In the genomic region with DNA sequence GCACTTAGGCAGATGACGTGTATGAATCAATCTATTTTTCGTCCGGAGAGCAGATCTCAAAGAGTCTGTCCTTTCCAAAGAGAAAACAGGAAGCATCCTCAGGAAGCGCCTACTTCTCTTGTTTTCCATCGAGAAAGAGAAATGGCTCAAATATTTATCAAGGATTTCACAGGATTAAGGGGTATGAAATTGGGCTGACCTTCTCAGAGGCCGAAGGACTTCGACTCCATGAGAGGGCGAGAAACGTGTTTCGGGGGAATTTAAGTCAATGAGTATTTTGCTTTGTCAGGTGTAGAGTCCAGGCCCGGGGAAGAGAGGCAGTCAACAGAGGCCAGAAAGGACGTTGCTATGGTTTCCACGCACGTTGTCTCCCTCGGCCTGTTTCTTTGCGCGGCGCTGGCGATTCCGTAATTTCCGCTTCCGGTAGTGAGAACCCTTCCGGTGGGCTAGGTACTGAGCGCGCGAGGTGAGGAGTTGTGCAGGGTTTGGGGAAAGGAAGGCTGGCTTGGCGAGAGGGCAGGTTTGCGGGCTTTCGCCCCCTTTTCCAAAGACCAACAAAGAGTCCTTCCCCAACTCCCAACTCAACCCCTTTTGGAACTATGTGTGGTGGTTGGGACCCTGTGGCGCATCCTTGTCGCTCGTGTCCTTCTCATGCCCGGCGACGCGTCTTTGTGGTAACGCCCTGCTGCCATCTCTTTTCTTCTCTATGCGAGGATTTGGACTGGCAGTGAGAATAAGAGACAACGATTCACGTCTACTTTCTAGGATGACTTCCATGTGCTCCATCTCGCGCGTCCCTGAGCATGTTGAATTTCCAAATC, we compare ENCODE assay signal across 8 cellular contexts. TPM values are rescaled to one million over a fixed set of nuclear protein-coding genes. Genes with fewer than 3 reads are reported as not detected.
A peak's percentile ranks its signal among the peaks of the same experiment; 100 is the strongest.
DNase-seq lines count a peak whose midpoint lies in the region; ATAC-seq and TF ChIP-seq lines count a peak whose summit lies in the region.

A gene (plus strand): TSS at position 429 of the 821 bp plus-strand sequence. CDS start 506 bp downstream, outside the sequence.

- no peaks in the 10 kb centered on the region for H3K9me3 Mint-ChIP-seq in neural progenitor cell

- H3K4me3 ChIP-seq in SJSA1 (peak within 1 kb of the TSS; percentile 57), neural progenitor cell (peak within 1 kb of the TSS; percentile 95)

- H3K4me1 Mint-ChIP-seq in neural progenitor cell: peaks cover 23% of the 10 kb centered on the region

- H2AFZ ChIP-seq in neural progenitor cell (replicated peaks): peak within 1 kb of the TSS; percentile 92

- no peaks in the 10 kb centered on the region for H3K27me3 ChIP-seq in SJSA1 (replicated peaks)
- H3K27me3 ChIP-seq in foreskin keratinocyte: no peaks in the 10 kb centered on the region
- H3K27me3 ChIP-seq in neural progenitor cell: no peaks in the 10 kb centered on the region

- peak within 1 kb of the TSS; percentile 99 for H3K27ac Mint-ChIP-seq in neural progenitor cell

- H3K9me3 ChIP-seq in SJSA1 (replicated peaks): no peaks in the 10 kb centered on the region
- no peaks in the 10 kb centered on the region for H3K9me3 ChIP-seq in neural progenitor cell (ENCODE audit: low read depth)

- peaks cover 7% of the 10 kb centered on the region for H3K4me1 ChIP-seq in SJSA1 (replicated peaks)
- peaks cover 4% of the 10 kb centered on the region for H3K4me1 ChIP-seq in foreskin keratinocyte
- no peaks in the 10 kb centered on the region for H3K4me1 ChIP-seq in neural progenitor cell

- no peak for TF ChIP-seq CTCF in foreskin keratinocyte (conservative IDR thresholded peaks at IDR 0.05)
- no peak for TF ChIP-seq CTCF in neural progenitor cell (IDR thresholded peaks at IDR 0.05)

- H3K4me3 Mint-ChIP-seq in neural progenitor cell: peak within 1 kb of the TSS; percentile 95

- CTCF ChIA-PET in HEK293T (lab: Yijun Ruan, JAX): no interaction called here

- H3K79me2 ChIP-seq in neural progenitor cell (ENCODE audit: low read depth): peaks cover 42% of the 10 kb centered on the region

- no peaks in the 10 kb centered on the region for H3K27me3 Mint-ChIP-seq in neural progenitor cell (ENCODE audit: insufficient read depth, low read depth)

- peaks cover 19% of the 10 kb centered on the region for H3K36me3 Mint-ChIP-seq in neural progenitor cell

- peaks cover 2% of the 10 kb centered on the region for H4K20me1 ChIP-seq in neural progenitor cell (ENCODE audit: low read depth)

- POLR2A ChIA-PET in HEK293T (lab: Yijun Ruan, JAX): no interaction called here

- peak within 1 kb of the TSS; percentile 98 for H3K4me2 ChIP-seq in neural progenitor cell

- H3F3A ChIP-seq in neural progenitor cell (ENCODE audit: low read depth): peaks cover 19% of the 10 kb centered on the region

- peak within 1 kb of the TSS; percentile 88 for H3K27ac ChIP-seq in SJSA1
- H3K27ac ChIP-seq in foreskin keratinocyte: peak within 1 kb of the TSS; percentile 51
- no peak within 1 kb of the TSS for H3K27ac ChIP-seq in neural progenitor cell

- peaks cover 35% of the 10 kb centered on the region for H3K36me3 ChIP-seq in SJSA1
- H3K36me3 ChIP-seq in neural progenitor cell: no peaks in the 10 kb centered on the region

- H3K9ac ChIP-seq in neural progenitor cell: peak within 1 kb of the TSS; percentile 83

- DNase-seq in GDM1 (lab: John Stamatoyannopoulos, UW) (peak; percentile 79), HEK293T (ENCODE audit: extremely low spot score) (peak; percentile 96), MV-4-11 (lab: John Stamatoyannopoulos, UW) (peak; percentile 92), SJSA1 (ENCODE audit: low read depth in 1 of 2, low spot score in 2 of 2) (peak; percentile 85 to 90), foreskin keratinocyte (peak; percentile 68 to 84), neural progenitor cell (ENCODE audit: low spot score) (peak; percentile 92), stromal cell of bone marrow (ENCODE audit: low read depth) (peak; percentile 91)
- DNase-seq in activated gamma-delta T cell treated with anti-CD3 and anti-CD28 coated beads, Interleukin-2, amount 50 U/mL, for 16 hours (ENCODE audit: low read depth): peak; percentile 79

- peak; percentile 93 for ATAC-seq in foreskin keratinocyte

TF ChIP-seq in HEK293T, 16 proteins besides CTCF, POLR2A, EP300 and RAD21:
- TF ChIP-seq NFRKB (IDR thresholded peaks at IDR 0.05) (no peak), ELF4 (IDR thresholded peaks at IDR 0.05) (peak; percentile 35; the same call in 1 of the 2 replicates), TARDBP (IDR thresholded peaks at IDR 0.05) (no peak), ZNF384 (IDR thresholded peaks at IDR 0.05) (no peak), FOXA1 (IDR thresholded peaks at IDR 0.05) (no peak), L3MBTL2 (conservative IDR thresholded peaks at IDR 0.05) (peak; percentile 90), FOXM1 (IDR thresholded peaks at IDR 0.05; ENCODE audit: borderline replicate concordance) (no peak), ARNT (IDR thresholded peaks at IDR 0.05) (no peak)

RNA-seq across cellular contexts. Expression of the gene that starts here (rescaled TPM):
- total RNA-seq in SJSA1 (2014; rRNA removed; shearing (Covaris generic)): 45.5 and 60.0 TPM in 2 replicates
- total RNA-seq in foreskin keratinocyte (60.0 and 60.1 TPM in 2 replicates), neural progenitor cell (ENCODE audit: low replicate concordance) (53.1 and 75.1 TPM in 2 replicates)
- 87.0 and 88.2 TPM in 2 replicates for polyA plus RNA-seq in foreskin keratinocyte
